1 cellular context compared by ENCODE assay signal in the genomic region with DNA sequence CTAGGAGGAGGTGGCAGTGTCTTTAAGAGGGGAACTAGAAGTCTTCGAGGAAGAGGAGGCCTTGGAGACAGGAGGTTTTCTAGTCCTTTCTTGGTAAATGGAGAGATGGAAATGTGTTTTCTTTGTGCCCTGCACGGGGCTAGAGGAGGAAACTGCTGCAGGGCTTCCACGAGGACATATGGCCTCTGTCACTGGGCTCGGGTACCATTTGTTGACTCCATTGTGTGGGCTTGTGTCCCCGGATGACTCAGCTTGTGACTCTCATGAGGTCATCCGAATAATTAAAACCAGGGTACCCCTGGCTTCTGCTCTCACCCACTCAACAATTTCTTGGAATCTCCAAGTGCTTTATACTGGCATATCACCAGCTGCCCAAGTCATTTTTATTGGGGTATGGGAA.
TF ChIP-seq lines count a peak whose summit lies in the region.

No MANE protein-coding gene starts in this region.

TF ChIP-seq in H1, 55 proteins besides CTCF, POLR2A, EP300 and RAD21 (continued from another document):
- TF ChIP-seq SIN3A (conservative IDR thresholded peaks at IDR 0.05 in 1 of 2, IDR thresholded peaks at IDR 0.05 in 1 of 2; ENCODE audit: low read depth in 1 of 2, low read length in 2 of 2): no peak
- no peak for TF ChIP-seq POU5F1 (IDR thresholded peaks at IDR 0.05; ENCODE audit: low read depth, low read length)
- TF ChIP-seq KDM4A (IDR thresholded peaks at IDR 0.05; ENCODE audit: low read depth, low read length, severe bottlenecking): no peak
